In the genomic region with DNA sequence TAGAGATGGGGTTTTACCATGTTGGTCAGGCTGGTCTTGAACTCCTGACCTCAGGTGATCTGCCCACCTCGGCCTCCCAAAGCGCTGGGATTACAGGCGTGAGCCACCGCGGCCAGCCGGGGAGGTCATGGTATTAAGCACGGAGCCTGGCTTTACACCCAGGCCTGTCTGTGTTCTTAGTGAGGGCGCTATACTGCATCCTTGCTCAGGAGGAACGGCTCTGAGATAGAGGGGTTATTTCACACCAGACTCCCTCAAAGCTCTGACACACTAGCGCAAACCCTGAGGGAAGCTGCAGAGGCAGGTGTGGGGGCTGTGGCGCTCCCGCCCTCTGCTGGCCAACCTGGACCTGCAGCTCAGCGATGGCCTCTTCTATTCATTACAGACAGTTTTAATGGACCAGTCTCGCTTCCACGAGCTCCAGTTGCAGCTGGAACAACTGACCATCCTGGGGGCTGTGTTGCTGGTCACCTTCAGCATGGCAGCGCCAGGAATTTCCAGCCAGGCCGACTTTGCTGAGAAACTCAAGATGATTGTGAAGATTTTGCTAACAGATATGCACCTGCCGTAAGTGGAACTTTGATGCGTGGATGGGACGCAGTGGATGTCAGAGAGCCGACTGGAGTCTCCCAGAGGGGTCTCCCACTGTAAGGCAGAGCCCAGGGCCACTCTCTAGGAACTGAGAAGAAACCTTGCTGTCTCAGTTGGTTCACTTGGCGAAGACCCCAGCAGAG, we compare ENCODE assay signal across 8 cellular contexts. TPM values are rescaled to one million over a fixed set of nuclear protein-coding genes. Genes with fewer than 3 reads are reported as not detected.
A peak's percentile ranks its signal among the peaks of the same experiment; 100 is the strongest.
DNase-seq lines count a peak whose midpoint lies in the region; ATAC-seq and TF ChIP-seq lines count a peak whose summit lies in the region.

No MANE protein-coding gene starts in this region.

- no peak overlapping the region for H3K18ac ChIP-seq in neuronal stem cell (ENCODE audit: low read length)

- peak; percentile 97 for TF ChIP-seq CTCF in AG04449 (IDR thresholded peaks at IDR 0.05; ENCODE audit: insufficient read depth, low read length, missing control alignments)
- peak; percentile 94 for TF ChIP-seq CTCF in fibroblast of the aortic adventitia (IDR thresholded peaks at IDR 0.05; ENCODE audit: insufficient read depth, low read length)

- no peak overlapping the region for H3K4ac ChIP-seq in neuronal stem cell (ENCODE audit: low read length)

- H3K79me1 ChIP-seq in neuronal stem cell (ENCODE audit: low read depth, low read length) = no peaks in the 10 kb centered on the region

- H2BK15ac ChIP-seq in neuronal stem cell (ENCODE audit: low read length) = no peak overlapping the region

- H2AK5ac ChIP-seq in neuronal stem cell (ENCODE audit: low read depth, low read length) = no peak overlapping the region

- H3K9ac ChIP-seq in neuronal stem cell (ENCODE audit: low read depth, low read length, poor library complexity) = no peak overlapping the region

- no peak overlapping the region for H2AFZ ChIP-seq in neuronal stem cell (ENCODE audit: low read length)

- DNase-seq in AG04449 (ENCODE audit: low read depth, low spot score) (no peak), HUDEP-2 (lab: John Stamatoyannopoulos, UW; ENCODE audit: unreplicated experiment in 76 of 76) (peak in 49 of 76 experiments; percentile 2 to 67 (median 37)), RKO (ENCODE audit: low spot score) (peak; percentile 63), activated T-helper 1 cell treated with Interleukin-2 at 50 U/mL for 16 hours (ENCODE audit: low read depth) (peak; percentile 58), fibroblast of the aortic adventitia (ENCODE audit: low read depth) (peak; percentile 63), neuronal stem cell (ENCODE audit: low spot score) (peak; percentile 54), substantia nigra (lab: John Stamatoyannopoulos, UW) (peak in 38 of 49 donors; percentile 4 to 71 (median 26))

- H4K8ac ChIP-seq in neuronal stem cell (ENCODE audit: low read depth, low read length) = no peak overlapping the region

- WGBS in neuronal stem cell (ENCODE audit: extremely low coverage in 2 of 2, insufficient read length in 2 of 2, insufficient replicate concordance in 1 of 2), 2 donors = no CpG with 5 or more reads among the region's 22 CpGs

- H3K27ac ChIP-seq in neuronal stem cell (replicated peaks; ENCODE audit: low read length) = no peak overlapping the region
- H3K27ac ChIP-seq in substantia nigra (ENCODE audit: low read depth, low read length, poor library complexity, severe bottlenecking) = no peak overlapping the region

- no peaks in the 10 kb centered on the region for H3K27me3 ChIP-seq in neuronal stem cell (ENCODE audit: control insufficient read depth in 3 of 3, insufficient read depth in 3 of 3, low read depth in 1 of 3, low read length in 3 of 3)

- H3K4me3 ChIP-seq in AG04449 (ENCODE audit: low read depth, low read length) (no peak overlapping the region), fibroblast of the aortic adventitia (ENCODE audit: low read depth, low read length) (no peak overlapping the region), neuronal stem cell (ENCODE audit: low read length in 2 of 2) (no peak overlapping the region)

- no peak overlapping the region for H3K23ac ChIP-seq in neuronal stem cell (ENCODE audit: low read depth, low read length, poor library complexity)

- no peak overlapping the region for H2BK12ac ChIP-seq in neuronal stem cell (ENCODE audit: low read length)

- POLR2A ChIA-PET in AG04449 (lab: Yijun Ruan, JAX) = interaction anchor here (1.0 to 1.9 kb wide), 2 partner anchors 26 to 49 kb away, joined by 4 read pairs; partner anchors contain the start of genes DEPDC7 and TCP11L1

- peak; percentile 49 for ATAC-seq in GM19023 (IDR thresholded peaks at IDR 0.05; ENCODE audit: unreplicated experiment)

- H2BK5ac ChIP-seq in neuronal stem cell (ENCODE audit: low read length) = no peak overlapping the region

- no peak overlapping the region for H4K91ac ChIP-seq in neuronal stem cell (ENCODE audit: low read depth, low read length, poor library complexity)

- no peak overlapping the region for H3K4me2 ChIP-seq in neuronal stem cell (ENCODE audit: insufficient read depth, low read length, poor library complexity, severe bottlenecking)

- H3K14ac ChIP-seq in neuronal stem cell (ENCODE audit: low read length) = no peak overlapping the region

- CTCF ChIA-PET in AG04449 (lab: Yijun Ruan, JAX) = interaction anchor here (0.7 to 13.5 kb wide), 30 partner anchors 9 to 256 kb away, joined by 3 to 415 read pairs (median 5); no protein-coding TSS in a partner anchor

- H3K9me3 ChIP-seq in neuronal stem cell (replicated peaks in 1 of 2; ENCODE audit: control insufficient read depth in 2 of 2, insufficient read depth in 1 of 2, low read depth in 1 of 2, low read length in 2 of 2) = no peaks in the 10 kb centered on the region

- no peak overlapping the region for H2BK120ac ChIP-seq in neuronal stem cell (ENCODE audit: low read depth, low read length)

- H3K36me3 ChIP-seq in neuronal stem cell (replicated peaks in 1 of 2; ENCODE audit: control insufficient read depth in 2 of 2, insufficient read depth in 2 of 2, low read length in 2 of 2) = peaks cover 13 to 86% of the 10 kb centered on the region in 2 donors

- no peaks in the 10 kb centered on the region for H3K4me1 ChIP-seq in neuronal stem cell (ENCODE audit: control insufficient read depth in 2 of 2, insufficient read depth in 1 of 2, low read depth in 1 of 2, low read length in 2 of 2)

RNA-seq across cellular contexts. Expression of gene TCP11L1, which starts 26.2 kb away (rescaled TPM):
- total RNA-seq in fibroblast of the aortic adventitia (ENCODE audit: low replicate concordance) = 25.4 and 44.4 TPM in 2 replicates
- polyA plus RNA-seq in neuronal stem cell (2013, experiment 1 of 2) = 11.4 TPM
- polyA plus RNA-seq in neuronal stem cell (2013, experiment 2 of 2) = 11.8 TPM

RNA-seq across cellular contexts. Expression of gene DEPDC7, which starts 49.9 kb away (rescaled TPM):
- 3.5 and 9.9 TPM in 2 replicates for total RNA-seq in fibroblast of the aortic adventitia (ENCODE audit: low replicate concordance)
- 0.85 TPM for polyA plus RNA-seq in neuronal stem cell (2013, experiment 1 of 2)
- polyA plus RNA-seq in neuronal stem cell (2013, experiment 2 of 2) = 1.00 TPM
